8 cellular contexts compared by ENCODE assay signal in the genomic region with DNA sequence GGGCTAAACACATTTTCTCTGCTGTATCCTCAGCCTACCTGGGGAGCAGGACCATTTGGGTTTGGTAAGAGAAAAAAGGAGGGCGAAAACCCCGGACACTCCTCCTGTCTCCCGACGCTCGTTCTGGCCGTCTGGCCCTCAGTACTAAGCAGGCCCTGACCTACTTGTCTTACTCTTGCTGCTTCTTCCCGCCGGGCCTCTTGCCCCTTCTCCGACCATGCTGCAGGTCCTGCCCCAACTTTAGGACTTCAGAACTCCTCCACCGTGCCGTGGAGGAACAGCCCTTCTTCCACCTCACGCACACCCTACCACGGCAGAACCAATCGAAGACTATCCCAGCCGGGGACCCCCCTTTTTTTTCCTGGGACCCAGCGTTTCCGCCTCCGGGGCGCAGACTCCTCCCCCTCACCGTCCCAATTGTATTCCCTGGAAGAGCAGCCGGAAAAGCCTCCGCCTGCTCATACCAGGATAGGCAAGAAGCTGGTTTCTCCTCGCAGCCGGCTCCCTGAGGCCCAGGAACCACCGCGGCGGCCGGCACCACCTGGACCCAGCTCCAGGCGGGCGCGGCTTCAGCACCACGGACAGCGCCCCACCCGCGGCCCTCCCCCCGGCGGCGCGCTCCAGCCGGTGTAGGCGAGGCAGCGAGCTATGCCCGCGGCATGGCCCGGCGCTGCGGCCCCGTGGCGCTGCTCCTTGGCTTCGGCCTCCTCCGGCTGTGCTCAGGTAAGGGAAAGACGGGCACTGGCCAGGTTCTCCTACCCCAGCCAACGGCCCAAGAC. TPM values are rescaled to one million over a fixed set of nuclear protein-coding genes. Genes with fewer than 3 reads are reported as not detected.
DNase-seq lines count a peak whose midpoint lies in the region; TF ChIP-seq lines count a peak whose summit lies in the region.

A gene with protein sequence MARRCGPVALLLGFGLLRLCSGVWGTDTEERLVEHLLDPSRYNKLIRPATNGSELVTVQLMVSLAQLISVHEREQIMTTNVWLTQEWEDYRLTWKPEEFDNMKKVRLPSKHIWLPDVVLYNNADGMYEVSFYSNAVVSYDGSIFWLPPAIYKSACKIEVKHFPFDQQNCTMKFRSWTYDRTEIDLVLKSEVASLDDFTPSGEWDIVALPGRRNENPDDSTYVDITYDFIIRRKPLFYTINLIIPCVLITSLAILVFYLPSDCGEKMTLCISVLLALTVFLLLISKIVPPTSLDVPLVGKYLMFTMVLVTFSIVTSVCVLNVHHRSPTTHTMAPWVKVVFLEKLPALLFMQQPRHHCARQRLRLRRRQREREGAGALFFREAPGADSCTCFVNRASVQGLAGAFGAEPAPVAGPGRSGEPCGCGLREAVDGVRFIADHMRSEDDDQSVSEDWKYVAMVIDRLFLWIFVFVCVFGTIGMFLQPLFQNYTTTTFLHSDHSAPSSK (plus strand): TSS at position 393 of the 779 bp plus-strand sequence. CDS start 267 bp downstream, at position 660.

- H4K20me1 ChIP-seq in Karpas-422 (ENCODE audit: insufficient read depth, low read depth, low read length): no peaks in the 10 kb centered on the region

- DNase-seq in DMS53 treated with DMSO at 0.1 percent for 48 hours (lab: John Stamatoyannopoulos, UW; ENCODE audit: unreplicated experiment) (peak; percentile 64), Karpas-422 (peak; percentile 86), SHP77 (lab: John Stamatoyannopoulos, UW) (peak; percentile 91), cardiac muscle cell (ENCODE audit: low read depth in 1 of 2, low spot score in 1 of 2) (peak; percentile 68 to 90), posterior cingulate gyrus (peak; percentile 52 to 94 (median 72)), type B pancreatic cell (ENCODE audit: extremely low spot score, unreplicated experiment) (peak; percentile 86)
- peak; percentile 76 for DNase-seq in activated naive CD4-positive, alpha-beta T cell treated with Interleukin-2 at 50 U/mL for 16 hours
- DNase-seq in NK-92 treated with Interleukin-12 subunit alpha and Interleukin-12 subunit beta, amount 100 ng/mL, for 24 hours (lab: John Stamatoyannopoulos, UW): no peak

- H3K9me2 ChIP-seq in Karpas-422 (replicated peaks; ENCODE audit: insufficient read depth, low read length): no peaks in the 10 kb centered on the region

- H3K9me3 ChIP-seq in Karpas-422 (ENCODE audit: low read length): no peaks in the 10 kb centered on the region
- H3K9me3 ChIP-seq in cardiac muscle cell (ENCODE audit: low read depth): no peaks in the 10 kb centered on the region

- H3K27ac Mint-ChIP-seq in type B pancreatic cell: peak within 1 kb of the TSS; percentile 34

- no peaks in the 10 kb centered on the region for H3K9me3 Mint-ChIP-seq in type B pancreatic cell

- 0 out of 2 replicates have a peak within 1 kb of the TSS, but pooled peaks have one; percentile 16 for H3K4me3 ChIP-seq in Karpas-422 (ENCODE audit: low read length)
- H3K4me3 ChIP-seq in cardiac muscle cell: no peak within 1 kb of the TSS

- H3K79me2 ChIP-seq in Karpas-422 (ENCODE audit: low read length): no peaks in the 10 kb centered on the region

- H3K36me3 ChIP-seq in Karpas-422 (ENCODE audit: insufficient read depth, low read length) (no peaks in the 10 kb centered on the region), cardiac muscle cell (no peaks in the 10 kb centered on the region)

- H3K9ac ChIP-seq in Karpas-422 (ENCODE audit: low read length): no peak within 1 kb of the TSS

- no peaks in the 10 kb centered on the region for H3K36me3 Mint-ChIP-seq in type B pancreatic cell

- H3K27me3 Mint-ChIP-seq in type B pancreatic cell: peaks cover 59% of the 10 kb centered on the region

- intact Hi-C loops in posterior cingulate gyrus (cut with DNase I): loop anchor here (5.0 kb wide), 1 partner anchor 40 kb away; the partner anchor contains the start of gene ADAR

- no peaks in the 10 kb centered on the region for H3K27me3 ChIP-seq in Karpas-422 (ENCODE audit: low read length)
- H3K27me3 ChIP-seq in cardiac muscle cell: peaks cover 39% of the 10 kb centered on the region

- no peak for TF ChIP-seq CTCF in cardiac muscle cell (IDR thresholded peaks at IDR 0.05; ENCODE audit: low read depth, low read length)
- no peak for TF ChIP-seq CTCF in type B pancreatic cell (conservative IDR thresholded peaks at IDR 0.05)

- no peak within 1 kb of the TSS for H2AFZ ChIP-seq in Karpas-422 (ENCODE audit: low read length)

- peak within 1 kb of the TSS; percentile 42 for H3K4me2 ChIP-seq in Karpas-422 (ENCODE audit: low read depth, low read length, poor library complexity, severe bottlenecking)

- H3K4me1 ChIP-seq in Karpas-422 (ENCODE audit: low read length) (peaks cover 17% of the 10 kb centered on the region), cardiac muscle cell (ENCODE audit: low read depth) (no peaks in the 10 kb centered on the region)

- peak within 1 kb of the TSS; percentile 82 for H3K4me3 Mint-ChIP-seq in type B pancreatic cell

- H3K27ac ChIP-seq in Karpas-422 (ENCODE audit: low read length): no peak within 1 kb of the TSS
- no peak within 1 kb of the TSS for H3K27ac ChIP-seq in cardiac muscle cell

- H3K4me1 Mint-ChIP-seq in type B pancreatic cell (ENCODE audit: unreplicated experiment): peaks cover 5% of the 10 kb centered on the region

RNA-seq across cellular contexts. Expression of the gene that starts here (rescaled TPM):
- total RNA-seq in Karpas-422 (2014; rRNA removed; shearing (Covaris generic); ENCODE audit: low replicate concordance): 0.29 and 0.48 TPM in 2 replicates
- total RNA-seq in cardiac muscle cell: 0.12 and 0.46 TPM in 2 replicates
- not detected in 2 replicates for polyA plus RNA-seq in cardiac muscle cell
- 4.2 and 4.6 TPM in 2 replicates for total RNA-seq in type B pancreatic cell (ENCODE audit: low replicate concordance)

Comparison
In these comparisons a context has a peak if more than half of its experiments do, and no peak if none do; other contexts are left out.
1. Peak in DNase-seq, H3K4me3 ChIP-seq and H3K4me2 ChIP-seq in Karpas-422; RNA of the gene not detected or under 1 TPM.
2. Peak in DNase-seq in cardiac muscle cell; RNA of the gene not detected or under 1 TPM.